1 cellular context compared by ENCODE assay signal in the genomic region with DNA sequence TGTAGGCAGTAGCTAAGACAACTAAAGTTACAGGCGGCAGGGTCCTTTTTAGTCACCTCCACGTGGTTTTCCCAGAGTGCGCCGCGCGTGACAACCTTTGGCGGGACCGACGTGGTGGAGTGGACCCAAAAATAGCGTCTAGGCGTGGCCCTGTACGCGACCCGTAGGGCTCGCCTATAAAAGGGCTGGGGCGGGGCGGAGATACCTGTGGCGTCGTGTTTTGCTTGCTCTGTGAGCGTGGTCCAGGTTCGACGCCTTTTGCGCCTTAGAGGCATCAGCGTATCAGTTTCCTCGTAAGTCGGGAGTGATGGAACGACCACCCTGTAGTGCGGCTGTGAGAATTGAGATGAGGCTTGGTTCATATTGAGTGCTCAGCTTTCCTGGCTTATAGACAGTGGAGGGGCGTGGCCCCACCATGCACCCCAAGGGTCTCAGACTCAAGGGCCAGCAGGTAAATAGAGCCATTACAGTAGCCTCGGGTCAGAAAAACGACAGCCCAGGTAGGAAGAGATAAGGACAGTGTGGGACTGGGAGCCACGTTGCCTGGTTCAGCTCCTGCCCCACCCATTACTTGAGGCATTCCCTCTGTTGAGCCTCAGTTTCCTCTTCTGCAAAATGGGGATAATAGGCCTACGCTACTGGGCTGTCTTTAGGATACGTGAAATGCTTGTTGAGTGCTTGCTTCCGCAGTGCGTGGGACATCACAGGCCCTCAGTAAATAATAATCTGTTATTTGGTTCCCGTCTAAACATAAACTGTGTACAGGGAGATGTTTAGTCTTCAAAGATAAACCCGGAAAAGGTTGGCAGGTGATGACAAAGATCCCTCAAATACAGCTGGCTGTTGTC.
TF ChIP-seq lines count a peak whose summit lies in the region.

No MANE protein-coding gene starts in this region.

TF ChIP-seq in endothelial cell of umbilical vein, 7 proteins besides CTCF, POLR2A, EP300 and RAD21 (continued from another document):
- TF ChIP-seq, protein P1, sequence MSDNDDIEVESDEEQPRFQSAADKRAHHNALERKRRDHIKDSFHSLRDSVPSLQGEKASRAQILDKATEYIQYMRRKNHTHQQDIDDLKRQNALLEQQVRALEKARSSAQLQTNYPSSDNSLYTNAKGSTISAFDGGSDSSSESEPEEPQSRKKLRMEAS (IDR thresholded peaks at IDR 0.05; ENCODE audit: insufficient read depth, insufficient read length): peak; percentile 97
- TF ChIP-seq GATA2 (IDR thresholded peaks at IDR 0.05; ENCODE audit: insufficient read depth, insufficient read length, low read depth, low read length) (no peak), JUN (IDR thresholded peaks at IDR 0.05; ENCODE audit: borderline replicate concordance, insufficient read depth, insufficient read length, low read depth) (no peak), POLR2AphosphoS5 (IDR thresholded peaks at IDR 0.05; ENCODE audit: insufficient read depth, low read depth, low read length) (no peak), MYC (IDR thresholded peaks at IDR 0.05; ENCODE audit: low read depth, low read length) (no peak)
TF ChIP-seq in endothelial cell of umbilical vein: peak in this region for 1.
